11 cellular contexts compared by ENCODE assay signal in the genomic region with DNA sequence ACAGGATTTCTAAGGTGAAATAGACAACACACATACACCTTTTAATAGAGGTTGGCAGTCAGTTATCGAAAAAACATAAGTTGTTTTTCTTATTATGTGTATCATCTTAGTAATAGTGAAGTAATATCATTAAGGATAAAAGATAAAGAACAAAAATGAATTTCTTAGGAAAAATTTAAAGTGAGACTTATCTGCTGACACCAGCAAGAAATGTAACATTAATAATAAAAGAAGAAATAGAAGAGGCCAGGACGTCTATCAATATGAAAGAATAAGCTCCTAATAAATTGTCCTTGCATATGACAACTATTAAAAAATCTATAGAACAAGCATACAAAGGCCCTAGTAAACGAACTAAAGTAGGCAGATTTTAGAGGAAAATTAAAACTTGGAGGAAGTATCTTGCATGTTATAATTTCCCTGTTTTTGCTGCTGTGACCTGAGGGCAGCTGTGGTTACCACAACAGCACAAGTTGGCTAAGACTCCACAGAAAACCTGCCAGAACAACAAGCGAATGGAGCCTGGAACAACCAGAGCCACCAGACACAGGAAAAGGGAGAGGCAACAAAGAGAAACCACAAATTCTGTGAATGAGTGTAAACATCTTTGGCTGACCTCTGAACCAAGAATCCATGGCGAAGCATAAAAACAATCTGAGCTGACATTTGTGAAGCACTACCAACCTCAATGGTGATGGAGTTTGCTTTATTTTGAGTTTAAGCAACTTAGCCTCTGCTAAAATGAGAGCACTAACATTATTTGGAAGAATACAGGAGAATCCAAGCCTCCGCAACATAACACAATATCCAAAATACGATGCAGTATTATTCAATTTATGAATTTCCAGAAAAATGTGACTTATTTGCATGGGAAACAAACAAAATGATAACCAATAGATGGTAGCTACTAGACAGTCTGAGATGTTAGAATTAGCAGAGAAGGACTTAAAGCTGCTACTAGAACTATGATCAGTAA.
DNase-seq lines count a peak whose midpoint lies in the region; ATAC-seq, FAIRE-seq and TF ChIP-seq lines count a peak whose summit lies in the region.
"Had no signal": no experiment of that assay in that cellular context is flagged by ENCODE, and none has a peak within 500 bp of the region (broad histone marks: within the 10 kb centered on the region; RNA-seq: fewer than 3 reads in every experiment).

No MANE protein-coding gene starts in this region.

- H3K9me3 ChIP-seq in adrenal gland (replicated peaks in 1 of 3): no peaks in the 10 kb centered on the region
- no peaks in the 10 kb centered on the region for H3K9me3 ChIP-seq in small intestine (ENCODE audit: control insufficient read depth, low read depth)
- H3K9me3 ChIP-seq in effector memory CD4-positive, alpha-beta T cell (ENCODE audit: control insufficient read depth, low read length): no peaks in the 10 kb centered on the region

- H3K4me1 ChIP-seq in adrenal gland (replicated peaks in 1 of 2): peaks cover 0 to 10% of the 10 kb centered on the region in 2 donors
- H3K4me1 ChIP-seq in small intestine (ENCODE audit: control insufficient read depth in 2 of 2, insufficient read depth in 1 of 2, low read depth in 1 of 2, low read length in 1 of 2): no peaks in the 10 kb centered on the region
- no peaks in the 10 kb centered on the region for H3K4me1 ChIP-seq in effector memory CD4-positive, alpha-beta T cell (ENCODE audit: control insufficient read depth, insufficient read depth, low read length, poor library complexity, severe bottlenecking)

- H3K4me3 ChIP-seq in adrenal gland (no peak overlapping the region), small intestine (ENCODE audit: low read depth in 1 of 2, low read length in 2 of 2) (no peak overlapping the region)
- no peak overlapping the region for H3K4me3 ChIP-seq in effector memory CD4-positive, alpha-beta T cell (ENCODE audit: insufficient read depth, low read depth, low read length, poor library complexity, severe bottlenecking)

- H3K27ac ChIP-seq in adrenal gland (peak overlapping the region in 1 of 5 donors; percentile 27), small intestine (ENCODE audit: low read depth in 1 of 2, low read length in 1 of 2) (peak overlapping the region in 1 of 2 donors; percentile 62)
- no peak overlapping the region for H3K27ac ChIP-seq in effector memory CD4-positive, alpha-beta T cell (ENCODE audit: insufficient read depth, low read length, poor library complexity, severe bottlenecking)
- H3K27ac ChIP-seq: HL-60 had no signal

- DNase-seq in HPDE6-E6E7 (ENCODE audit: extremely low spot score) (peak; percentile 36), adrenal gland (peak; percentile 10 to 57 (median 15)), left ventricle myocardium superior (no peak), small intestine (peak; percentile 2), NCI-H2171 (lab: John Stamatoyannopoulos, UW) (no peak)
- no peak for DNase-seq in effector memory CD4-positive, alpha-beta T cell
- DNase-seq: activated gamma-delta T cell, immature natural killer cell had no signal

- whole genome bisulfite sequencing in adrenal gland, 4 donors: 49 to 60% (median 54%) methylated on average over 7 of the region's 7 CpGs
- 61 to 65% (median 63%) methylated on average over 7 of the region's 7 CpGs for WGBS in small intestine, 3 donors

- no peak for TF ChIP-seq POLR2A in adrenal gland (IDR thresholded peaks at IDR 0.05)

- FAIRE-seq in small intestine (lab: Jason Lieb, UNC): no peak

- intact Hi-C loops in adrenal gland (cut with DNase I) (no loop called here), left ventricle myocardium superior (cut with micrococcal nuclease) (no loop called here)

- TF ChIP-seq CTCF in adrenal gland (IDR thresholded peaks at IDR 0.05): no peak

- H3K36me3 ChIP-seq in adrenal gland (replicated peaks in 1 of 2) (no peaks in the 10 kb centered on the region), small intestine (ENCODE audit: control insufficient read depth in 2 of 2, insufficient read depth in 2 of 2, low read length in 2 of 2) (no peaks in the 10 kb centered on the region)
- H3K36me3 ChIP-seq in effector memory CD4-positive, alpha-beta T cell (ENCODE audit: control insufficient read depth, insufficient read depth, low read length): no peaks in the 10 kb centered on the region

- H3K27me3 ChIP-seq in adrenal gland (no peaks in the 10 kb centered on the region), small intestine (ENCODE audit: control insufficient read depth in 2 of 2, insufficient read depth in 2 of 2, low read length in 2 of 2) (no peaks in the 10 kb centered on the region)
- no peaks in the 10 kb centered on the region for H3K27me3 ChIP-seq in effector memory CD4-positive, alpha-beta T cell (replicated peaks; ENCODE audit: control insufficient read depth, insufficient read depth, low read length, poor library complexity, severe bottlenecking)

- ATAC-seq in left ventricle myocardium superior (peak; percentile 89), GM19035 (IDR thresholded peaks at IDR 0.05; ENCODE audit: unreplicated experiment) (no peak), GM21360 (IDR thresholded peaks at IDR 0.05; ENCODE audit: unreplicated experiment) (no peak)

Comparison
In these comparisons a context has a peak if more than half of its experiments do, and no peak if none do; other contexts are left out.
1. DNase-seq: peak in HPDE6-E6E7 (single experiment), adrenal gland (7 of 7) and small intestine (single experiment); none in left ventricle myocardium superior (single experiment), NCI-H2171 (single experiment) and effector memory CD4-positive, alpha-beta T cell (0 of 3).